Comparison of ENCODE assay signal across 10 cellular contexts in the genomic region with DNA sequence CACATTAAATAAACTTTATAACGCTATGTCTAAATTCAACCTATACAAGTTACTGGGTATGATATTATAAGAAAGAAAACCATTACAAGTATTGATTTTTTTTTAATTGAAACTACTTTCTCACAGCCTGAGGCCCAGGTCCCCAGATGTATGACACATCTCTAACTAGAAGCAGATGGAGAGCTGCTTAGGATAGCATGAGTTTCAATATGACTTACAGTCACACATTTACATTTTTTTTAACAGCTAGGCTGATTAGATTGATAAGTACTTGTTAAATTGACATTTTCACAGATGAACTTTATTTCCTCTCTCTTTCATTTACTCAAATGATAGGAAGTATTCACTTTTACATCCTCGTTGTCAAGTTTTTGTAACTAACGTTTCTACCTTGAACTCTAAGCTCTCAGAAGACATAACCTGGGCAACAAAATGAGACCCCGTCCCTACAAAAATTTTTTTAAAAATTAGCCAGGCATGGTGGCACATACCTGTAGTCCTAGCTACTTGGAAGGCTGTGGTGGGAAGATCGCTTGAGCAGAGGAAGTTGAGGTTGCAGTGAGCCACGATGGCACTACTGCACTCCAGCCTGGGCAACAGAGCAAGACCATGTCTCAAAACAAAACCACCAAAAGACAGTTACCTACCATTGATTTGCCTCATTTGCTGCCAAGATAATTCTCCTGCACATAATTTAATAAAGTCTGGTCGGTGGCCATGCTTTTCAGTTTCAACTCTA. TPM values are rescaled to one million over a fixed set of nuclear protein-coding genes. Genes with fewer than 3 reads are reported as not detected.
DNase-seq lines count a peak whose midpoint lies in the region; ATAC-seq, FAIRE-seq and TF ChIP-seq lines count a peak whose summit lies in the region.
"Had no signal": no experiment of that assay in that cellular context is flagged by ENCODE, and none has a peak within 500 bp of the region (broad histone marks: within the 10 kb centered on the region; RNA-seq: fewer than 3 reads in every experiment).

No MANE protein-coding gene starts in this region.

- H3K4me2 ChIP-seq in DOHH2 (ENCODE audit: low read length): peak overlapping the region; percentile 4

- in situ Hi-C loops in ACHN (cut with HindIII; ENCODE audit: low pct_ligation_motif_present, low pct_unique_long_range_greater_than_20kb, low sequenced_read_pairs): no loop called here

- H3K79me2 ChIP-seq in DOHH2 (ENCODE audit: control insufficient read depth, low read length): peaks cover 19% of the 10 kb centered on the region

- no peak overlapping the region for H3K4me3 ChIP-seq in DOHH2 (ENCODE audit: low read length)
- no peak overlapping the region for H3K4me3 ChIP-seq in dorsolateral prefrontal cortex

- peaks cover 31% of the 10 kb centered on the region for H3K4me1 ChIP-seq in DOHH2 (ENCODE audit: control insufficient read depth, low read length)

- no peak for FAIRE-seq in D721Med (lab: Jason Lieb, UNC)
- FAIRE-seq: astrocyte had no signal

- H4K20me1 ChIP-seq in DOHH2 (ENCODE audit: control insufficient read depth, insufficient read depth, low read depth, low read length): no peaks in the 10 kb centered on the region

- H3K27me3 ChIP-seq in DOHH2 (ENCODE audit: control insufficient read depth, low read length) (no peaks in the 10 kb centered on the region), dorsolateral prefrontal cortex (no peaks in the 10 kb centered on the region)

- peak overlapping the region; percentile 85 for H3K4me3 Mint-ChIP-seq in activated naive CD4-positive, alpha-beta T cell treated with anti-CD3 and anti-CD28 coated beads, Interleukin-2, amount 50 U/mL, for 24 hours

- peaks cover 2% of the 10 kb centered on the region for H3K36me3 Mint-ChIP-seq in activated naive CD4-positive, alpha-beta T cell treated with anti-CD3 and anti-CD28 coated beads, Interleukin-2, amount 50 U/mL, for 24 hours

- no peaks in the 10 kb centered on the region for H3K9me3 ChIP-seq in DOHH2 (ENCODE audit: control insufficient read depth, insufficient read depth, low read length)

- ATAC-seq in GM19438 (IDR thresholded peaks at IDR 0.05; ENCODE audit: low read depth, unreplicated experiment) (peak; percentile 84), HG03280 (IDR thresholded peaks at IDR 0.05; ENCODE audit: unreplicated experiment) (peak; percentile 80)

- H3K27ac Mint-ChIP-seq in activated naive CD4-positive, alpha-beta T cell treated with anti-CD3 and anti-CD28 coated beads, Interleukin-2, amount 50 U/mL, for 24 hours: peak overlapping the region; percentile 98

- intact Hi-C loops in dorsolateral prefrontal cortex (cut with DNase I): no loop called here

- H3F3A ChIP-seq in DOHH2 (ENCODE audit: control insufficient read depth, insufficient read depth): no peaks in the 10 kb centered on the region

- H3K36me3 ChIP-seq in DOHH2 (ENCODE audit: control insufficient read depth, low read length): no peaks in the 10 kb centered on the region

- H3K9me2 ChIP-seq in DOHH2 (replicated peaks; ENCODE audit: control insufficient read depth, low read length): no peaks in the 10 kb centered on the region

- no peak overlapping the region for H3K27ac ChIP-seq in DOHH2 (ENCODE audit: low read depth, low read length)
- H3K27ac ChIP-seq in dorsolateral prefrontal cortex: no peak overlapping the region
- H3K27ac ChIP-seq: parathyroid adenoma had no signal

- H3K9me3 Mint-ChIP-seq in activated naive CD4-positive, alpha-beta T cell treated with anti-CD3 and anti-CD28 coated beads, Interleukin-2, amount 50 U/mL, for 24 hours: no peaks in the 10 kb centered on the region

- DNase-seq in NCI-H1930 (lab: John Stamatoyannopoulos, UW) (no peak), ACHN (no peak), D721Med (ENCODE audit: insufficient read length, low spot score) (no peak), dorsolateral prefrontal cortex (no peak)

- peaks cover 77% of the 10 kb centered on the region for H3K4me1 Mint-ChIP-seq in activated naive CD4-positive, alpha-beta T cell treated with anti-CD3 and anti-CD28 coated beads, Interleukin-2, amount 50 U/mL, for 24 hours

- H3K27me3 Mint-ChIP-seq in activated naive CD4-positive, alpha-beta T cell treated with anti-CD3 and anti-CD28 coated beads, Interleukin-2, amount 50 U/mL, for 24 hours: no peaks in the 10 kb centered on the region

- TF ChIP-seq CTCF in DOHH2 (IDR thresholded peaks at IDR 0.05; ENCODE audit: low read depth, low read length, poor library complexity, severe bottlenecking) (no peak), D721Med (IDR thresholded peaks at IDR 0.05; ENCODE audit: insufficient read depth, missing control alignments) (no peak), dorsolateral prefrontal cortex (IDR thresholded peaks at IDR 0.05 in 54 of 56, conservative IDR thresholded peaks at IDR 0.05 in 2 of 56; ENCODE audit: low read depth in 1 of 56, partially characterized antibody in 56 of 56) (no peak)

RNA-seq across cellular contexts. Expression of a gene that starts 52.4 kb away (rescaled TPM):
- total RNA-seq in dorsolateral prefrontal cortex: 10 to 100 TPM; 43.5 to 93.5 (median 63.2) TPM
